Comparison of ENCODE assay signal across 10 cellular contexts in genomic region chr3:109336272-109336957, GRCh38. TPM values are rescaled to one million over a fixed set of nuclear protein-coding genes. Genes with fewer than 3 reads are reported as not detected.
DNase-seq lines count a peak whose midpoint lies in the region; FAIRE-seq and TF ChIP-seq lines count a peak whose summit lies in the region.
"Had no signal": no experiment of that assay in that cellular context is flagged by ENCODE, and none has a peak within 500 bp of the region (broad histone marks: within the 10 kb centered on the region; RNA-seq: fewer than 3 reads in every experiment).

No MANE protein-coding gene starts in this region.

- H3K9me3 Mint-ChIP-seq in activated CD4-positive, alpha-beta T cell treated with anti-CD3 and anti-CD28 coated beads, Interleukin-2, amount 10 ng/mL, durations not matched to agents 24 days and 14 days, result no peaks in the 10 kb centered on the region

- H3K4me3 Mint-ChIP-seq in activated CD4-positive, alpha-beta T cell treated with anti-CD3 and anti-CD28 coated beads, Interleukin-2, amount 10 ng/mL, durations not matched to agents 24 days and 14 days, result peak overlapping the region; percentile 72

- DNase-seq in activated CD4-positive, alpha-beta T cell treated with anti-CD3 and anti-CD28 coated beads, Interleukin-2, amount 10 ng/mL, durations not matched to agents 24 days and 14 days, result peak; percentile 60
- DNase-seq in activated CD4-positive, alpha-beta T cell treated with anti-CD3 and anti-CD28 coated beads for 1 hour, result no peak
- no peak for DNase-seq in breast epithelium (ENCODE audit: low spot score in 2 of 2)
- peak; percentile 12 for DNase-seq in medulla oblongata (ENCODE audit: extremely low spot score)
- DNase-seq in kidney, result no peak
- DNase-seq in DMS 273 (lab: John Stamatoyannopoulos, UW; ENCODE audit: unreplicated experiment), result no peak
- no peak for DNase-seq in transverse colon

- TF ChIP-seq POLR2A in breast epithelium (IDR thresholded peaks at IDR 0.05) (no peak), transverse colon (IDR thresholded peaks at IDR 0.05) (no peak)

- H3K4me1 ChIP-seq in breast epithelium (no peaks in the 10 kb centered on the region), subcutaneous abdominal adipose tissue (ENCODE audit: control insufficient read depth in 5 of 5, insufficient read depth in 5 of 5, low read length in 5 of 5) (peaks cover 0 to 7% (median 4%) of the 10 kb centered on the region in 5 donors), kidney (ENCODE audit: control insufficient read depth in 1 of 2, insufficient read depth in 1 of 2, low read depth in 1 of 2, low read length in 2 of 2) (no peaks in the 10 kb centered on the region), transverse colon (no peaks in the 10 kb centered on the region)
- H3K4me1 ChIP-seq: pancreas had no signal

- peak overlapping the region; percentile 20 to 34 (median 26) for H3K4me3 ChIP-seq in breast epithelium
- H3K4me3 ChIP-seq in subcutaneous abdominal adipose tissue (ENCODE audit: low read depth in 1 of 5, low read length in 5 of 5), result peak overlapping the region; percentile 42 to 65 (median 60)
- peak overlapping the region in 1 of 2 donors; percentile 55 for H3K4me3 ChIP-seq in kidney (ENCODE audit: low read length in 2 of 2)
- peak overlapping the region in 2 of 4 donors; percentile 10 to 31 for H3K4me3 ChIP-seq in transverse colon

- TF ChIP-seq CTCF in breast epithelium (IDR thresholded peaks at IDR 0.05) (no peak), kidney (IDR thresholded peaks at IDR 0.05; ENCODE audit: borderline replicate concordance, extremely low read depth, insufficient read depth) (no peak), transverse colon (IDR thresholded peaks at IDR 0.05) (no peak)

- H3K9me3 ChIP-seq in breast epithelium (no peaks in the 10 kb centered on the region), subcutaneous abdominal adipose tissue (ENCODE audit: control insufficient read depth in 5 of 5, low read length in 5 of 5) (no peaks in the 10 kb centered on the region), kidney (ENCODE audit: control insufficient read depth in 1 of 2, low read length in 2 of 2) (no peaks in the 10 kb centered on the region), transverse colon (no peaks in the 10 kb centered on the region)
- H3K9me3 ChIP-seq: pancreas had no signal

- H3K9ac ChIP-seq in subcutaneous abdominal adipose tissue (ENCODE audit: low read length in 5 of 5) (peak overlapping the region in 2 of 5 donors; percentile 58 to 73), kidney (ENCODE audit: low read length in 2 of 2) (no peak overlapping the region)

- 40 to 48% methylated on average over 16 to 18 of the region's 18 CpGs for WGBS in transverse colon (ENCODE audit: low coverage in 1 of 2), 2 donors

- TF ChIP-seq EP300 in transverse colon (IDR thresholded peaks at IDR 0.05; ENCODE audit: low read depth), result no peak

- no peaks in the 10 kb centered on the region for H3K27me3 ChIP-seq in breast epithelium
- peaks cover 0 to 4% (median 0%) of the 10 kb centered on the region in 5 donors for H3K27me3 ChIP-seq in subcutaneous abdominal adipose tissue (ENCODE audit: control insufficient read depth in 5 of 5, insufficient read depth in 4 of 5, low read length in 5 of 5)
- H3K27me3 ChIP-seq in transverse colon, result no peaks in the 10 kb centered on the region
- H3K27me3 ChIP-seq: pancreas had no signal

- in situ Hi-C loops in transverse colon (cut with MboI; ENCODE audit: low pct_ligation_motif_present in 1 of 4, low pct_unique_long_range_greater_than_20kb in 1 of 4, low sequenced_read_pairs in 3 of 4), result no loop called here

- FAIRE-seq in kidney (lab: Jason Lieb, UNC), result no peak
- FAIRE-seq: pancreas had no signal

- H3K27me3 Mint-ChIP-seq in activated CD4-positive, alpha-beta T cell treated with anti-CD3 and anti-CD28 coated beads, Interleukin-2, amount 10 ng/mL, durations not matched to agents 24 days and 14 days, result peaks cover 23% of the 10 kb centered on the region

- H3K27ac Mint-ChIP-seq in activated CD4-positive, alpha-beta T cell treated with anti-CD3 and anti-CD28 coated beads, Interleukin-2, amount 10 ng/mL, durations not matched to agents 24 days and 14 days, result no peak overlapping the region

- intact Hi-C loops in activated CD4-positive, alpha-beta T cell treated with anti-CD3 and anti-CD28 coated beads, Interleukin-2, amount 10 ng/mL, durations not matched to agents 24 days and 14 days (cut with micrococcal nuclease), result no loop called here
- intact Hi-C loops in breast epithelium (cut with DNase I; ENCODE audit: low total_unique reads), result no loop called here
- intact Hi-C loops in kidney (cut with DNase I), result no loop called here
- intact Hi-C loops in transverse colon (cut with DNase I; ENCODE audit: low total_unique reads), result no loop called here

- no peaks in the 10 kb centered on the region for H3K36me3 ChIP-seq in breast epithelium
- H3K36me3 ChIP-seq in subcutaneous abdominal adipose tissue (ENCODE audit: control insufficient read depth in 5 of 5, insufficient read depth in 5 of 5, low read length in 5 of 5), result no peaks in the 10 kb centered on the region
- no peaks in the 10 kb centered on the region for H3K36me3 ChIP-seq in kidney (ENCODE audit: control insufficient read depth in 1 of 2, insufficient read depth in 2 of 2, low read length in 2 of 2)
- H3K36me3 ChIP-seq in transverse colon, result no peaks in the 10 kb centered on the region
- H3K36me3 ChIP-seq: pancreas had no signal

- H3K4me1 Mint-ChIP-seq in activated CD4-positive, alpha-beta T cell treated with anti-CD3 and anti-CD28 coated beads, Interleukin-2, amount 10 ng/mL, durations not matched to agents 24 days and 14 days, result peaks cover 2% of the 10 kb centered on the region

- no peak overlapping the region for H3K27ac ChIP-seq in breast epithelium
- H3K27ac ChIP-seq in subcutaneous abdominal adipose tissue (ENCODE audit: low read depth, low read length), result no peak overlapping the region
- H3K27ac ChIP-seq in kidney (ENCODE audit: low read depth in 2 of 2, low read length in 2 of 2), result no peak overlapping the region
- no peak overlapping the region for H3K27ac ChIP-seq in transverse colon
- H3K27ac ChIP-seq: pancreas had no signal

- peaks cover 2% of the 10 kb centered on the region for H3K36me3 Mint-ChIP-seq in activated CD4-positive, alpha-beta T cell treated with anti-CD3 and anti-CD28 coated beads, Interleukin-2, amount 10 ng/mL, durations not matched to agents 24 days and 14 days (ENCODE audit: low read depth)

RNA-seq across cellular contexts. Expression of gene DPPA4, which starts 0.9 kb away (rescaled TPM):
- not detected in 2 replicates for total RNA-seq in activated CD4-positive, alpha-beta T cell treated with anti-CD3 and anti-CD28 coated beads, Interleukin-2, amount 10 ng/mL, durations not matched to agents 24 days and 14 days
- total RNA-seq in breast epithelium (not detected), kidney (not detected), transverse colon (not detected)
- polyA plus RNA-seq in kidney (ENCODE audit: insufficient read depth, low read depth, low replicate concordance), result not detected
- polyA plus RNA-seq: pancreas had no signal

RNA-seq across cellular contexts. Expression of gene DPPA2, which starts 20.1 kb away (rescaled TPM):
- total RNA-seq in activated CD4-positive, alpha-beta T cell treated with anti-CD3 and anti-CD28 coated beads, Interleukin-2, amount 10 ng/mL, durations not matched to agents 24 days and 14 days, result not detected in 2 replicates
- total RNA-seq in breast epithelium (not detected), kidney (0.19 TPM), transverse colon (not detected)
- polyA plus RNA-seq in kidney (ENCODE audit: insufficient read depth, low read depth, low replicate concordance), result not detected
- total RNA-seq: activated CD8-positive, alpha-beta memory T cell treated with anti-CD3 and anti-CD28 coated beads for 36 hours; pancreas had no signal
- polyA plus RNA-seq: pancreas had no signal

Comparison
In these comparisons a context has a peak if more than half of its experiments do, and no peak if none do; other contexts are left out.
1. DNase-seq: peak in activated CD4-positive, alpha-beta T cell treated with anti-CD3 and anti-CD28 coated beads, Interleukin-2, amount 10 ng/mL, durations not matched to agents 24 days and 14 days (single experiment) and medulla oblongata (single experiment); none in activated CD4-positive, alpha-beta T cell treated with anti-CD3 and anti-CD28 coated beads for 1 hour (single experiment), breast epithelium (0 of 2), kidney (single experiment), DMS 273 (single experiment) and transverse colon (single experiment).